19 cellular contexts compared by ENCODE assay signal in genomic region chr20:47821481-47822100, GRCh38. TPM values are rescaled to one million over a fixed set of nuclear protein-coding genes. Genes with fewer than 3 reads are reported as not detected.
DNase-seq lines count a peak whose midpoint lies in the region; ATAC-seq and TF ChIP-seq lines count a peak whose summit lies in the region.
"Had no signal": no experiment of that assay in that cellular context is flagged by ENCODE, and none has a peak within 500 bp of the region (broad histone marks: within the 10 kb centered on the region; RNA-seq: fewer than 3 reads in every experiment).

No MANE protein-coding gene starts in this region.

- no peaks in the 10 kb centered on the region for H3K36me3 ChIP-seq in mammary epithelial cell (ENCODE audit: insufficient read depth, low read length)
- no peaks in the 10 kb centered on the region for H3K36me3 ChIP-seq in trophoblast cell (ENCODE audit: control insufficient read depth in 1 of 2, insufficient read depth in 2 of 2, low read length in 2 of 2)
- H3K36me3 ChIP-seq: heart left ventricle, tibial nerve had no signal

- H3K9ac ChIP-seq in mammary epithelial cell (ENCODE audit: insufficient read depth, low read length): no peak overlapping the region
- no peak overlapping the region for H3K9ac ChIP-seq in trophoblast cell (ENCODE audit: low read length)

- H3K79me2 ChIP-seq in mammary epithelial cell (ENCODE audit: insufficient read depth, low read length) (no peaks in the 10 kb centered on the region), trophoblast cell (ENCODE audit: control insufficient read depth, insufficient read depth, low read length, poor library complexity) (no peaks in the 10 kb centered on the region)

- H3K36me3 Mint-ChIP-seq in activated T-helper 1 cell treated with anti-CD3 and anti-CD28 coated beads, Interleukin-12 subunit alpha, Interleukin-12 subunit beta, Interleukin-2, Interleukin-4 antibody, amounts not matched to agents 30 ng/mL and 10 ng/mL and 1 ng/mL, durations not matched to agents 14 hours and 24 hours and 36 hours (ENCODE audit: low read depth): no peaks in the 10 kb centered on the region
- H3K36me3 Mint-ChIP-seq: activated naive CD4-positive, alpha-beta T cell treated with anti-CD3 and anti-CD28 coated beads, Interleukin-2, amount 50 U/mL, for 72 hours; stimulated activated naive B cell treated with anti-CD40 and anti-IgM and Interleukin-4, amounts not matched to agents 10 μg/mL and 1 μg/mL and 100 μg/mL, for 72 hours had no signal

- no peak overlapping the region for H3K23ac ChIP-seq in trophoblast cell (ENCODE audit: low read length)

- H3K4me2 ChIP-seq in mammary epithelial cell (ENCODE audit: insufficient read depth, low read depth, low read length) (no peak overlapping the region), trophoblast cell (ENCODE audit: low read length) (no peak overlapping the region)

- no peak overlapping the region for H4K12ac ChIP-seq in trophoblast cell (ENCODE audit: low read depth, low read length)

- CTCF ChIA-PET in mammary epithelial cell (lab: Charles Lee; ENCODE audit: low non-redundant PET): no interaction called here

- no peaks in the 10 kb centered on the region for H3K79me1 ChIP-seq in trophoblast cell (ENCODE audit: low read length)

- no peak overlapping the region for H3K14ac ChIP-seq in trophoblast cell (ENCODE audit: low read length)

- peak; percentile 80 for DNase-seq in Daoy (ENCODE audit: low read depth)
- DNase-seq in HT1080 (ENCODE audit: low read depth): peak; percentile 45
- DNase-seq in mammary epithelial cell: peak; percentile 92
- DNase-seq in trophoblast cell: peak; percentile 31 to 65
- DNase-seq in activated T-helper 1 cell treated with anti-CD3 and anti-CD28 coated beads, Interleukin-12 subunit alpha, Interleukin-12 subunit beta, Interleukin-2, Interleukin-4 antibody, amounts not matched to agents 30 ng/mL and 10 ng/mL and 1 ng/mL, durations not matched to agents 14 hours and 24 hours and 36 hours (ENCODE audit: low spot score): no peak
- DNase-seq in KG1 (lab: John Stamatoyannopoulos, UW): no peak
- no peak for DNase-seq in NCI-H1048 (lab: John Stamatoyannopoulos, UW)
- DNase-seq: activated CD4-positive, alpha-beta T cell treated with anti-CD3 and anti-CD28 coated beads, Interleukin-2, amount 50 U/mL, for 4 hours; activated T-cell treated with anti-CD3 and anti-CD28 coated beads, Interleukin-2, amount 50 U/mL, for 24 hours; heart left ventricle; MV-4-11; NCI-H2029 treated with DMSO at 0.1 percent for 48 hours; NCI-H526 treated with DMSO at 0.1 percent for 48 hours; nephron progenitor cell; stimulated activated naive B cell treated with anti-CD40 and anti-IgM and Interleukin-4, amounts not matched to agents 10 μg/mL and 1 μg/mL and 100 μg/mL, for 72 hours had no signal

- H3K18ac ChIP-seq in trophoblast cell (ENCODE audit: low read length): no peak overlapping the region

- peaks cover 5% of the 10 kb centered on the region for H3K27me3 Mint-ChIP-seq in activated T-helper 1 cell treated with anti-CD3 and anti-CD28 coated beads, Interleukin-12 subunit alpha, Interleukin-12 subunit beta, Interleukin-2, Interleukin-4 antibody, amounts not matched to agents 30 ng/mL and 10 ng/mL and 1 ng/mL, durations not matched to agents 14 hours and 24 hours and 36 hours (ENCODE audit: insufficient read depth)

- H3K9me3 ChIP-seq in mammary epithelial cell (replicated peaks; ENCODE audit: insufficient read depth, low read length) (no peaks in the 10 kb centered on the region), trophoblast cell (ENCODE audit: insufficient read depth, low read depth, low read length) (no peaks in the 10 kb centered on the region)
- H3K9me3 ChIP-seq: heart left ventricle, tibial nerve had no signal

- H4K91ac ChIP-seq in trophoblast cell (ENCODE audit: low read depth, low read length): no peak overlapping the region

- dilution Hi-C loops in mammary epithelial cell (cut with HindIII; ENCODE audit: low sequenced_read_pairs): no loop called here

- no peak overlapping the region for H2BK5ac ChIP-seq in trophoblast cell (ENCODE audit: low read depth, low read length, poor library complexity)

- H2AK5ac ChIP-seq in trophoblast cell (ENCODE audit: low read length): no peak overlapping the region

- no peak for TF ChIP-seq CTCF in mammary epithelial cell (conservative IDR thresholded peaks at IDR 0.05 in 1 of 2, IDR thresholded peaks at IDR 0.05 in 1 of 2; ENCODE audit: extremely low read depth in 1 of 2, insufficient read depth in 1 of 2, low read depth in 1 of 2, low read length in 2 of 2)

- H3K4me3 Mint-ChIP-seq in activated T-helper 1 cell treated with anti-CD3 and anti-CD28 coated beads, Interleukin-12 subunit alpha, Interleukin-12 subunit beta, Interleukin-2, Interleukin-4 antibody, amounts not matched to agents 30 ng/mL and 10 ng/mL and 1 ng/mL, durations not matched to agents 14 hours and 24 hours and 36 hours: no peak overlapping the region
- H3K4me3 Mint-ChIP-seq: activated T-cell treated with anti-CD3 and anti-CD28 coated beads, Interleukin-2, amount 50 U/mL, for 24 hours; nephron progenitor cell; stimulated activated naive B cell treated with anti-CD40 and anti-IgM and Interleukin-4, amounts not matched to agents 10 μg/mL and 1 μg/mL and 100 μg/mL, for 72 hours had no signal

- H3K27ac Mint-ChIP-seq in activated T-helper 1 cell treated with anti-CD3 and anti-CD28 coated beads, Interleukin-12 subunit alpha, Interleukin-12 subunit beta, Interleukin-2, Interleukin-4 antibody, amounts not matched to agents 30 ng/mL and 10 ng/mL and 1 ng/mL, durations not matched to agents 14 hours and 24 hours and 36 hours: no peak overlapping the region
- H3K27ac Mint-ChIP-seq: activated T-cell treated with anti-CD3 and anti-CD28 coated beads, Interleukin-2, amount 50 U/mL, for 24 hours; nephron progenitor cell; stimulated activated naive B cell treated with anti-CD40 and anti-IgM and Interleukin-4, amounts not matched to agents 10 μg/mL and 1 μg/mL and 100 μg/mL, for 72 hours had no signal

- H4K8ac ChIP-seq in trophoblast cell (ENCODE audit: low read depth, low read length): no peak overlapping the region

- H3K4ac ChIP-seq in trophoblast cell (ENCODE audit: low read depth, low read length): no peak overlapping the region

- H2BK12ac ChIP-seq in trophoblast cell (ENCODE audit: low read length): no peak overlapping the region

- no peak for ATAC-seq in GM19324 (IDR thresholded peaks at IDR 0.05; ENCODE audit: low FRiP score, unreplicated experiment)
- ATAC-seq: activated naive CD4-positive, alpha-beta T cell treated with anti-CD3 and anti-CD28 coated beads, Interleukin-2, amount 50 U/mL, for 72 hours; heart left ventricle; stimulated activated naive B cell treated with anti-CD40 and anti-IgM and Interleukin-4, amounts not matched to agents 10 μg/mL and 1 μg/mL and 100 μg/mL, for 72 hours had no signal

- H2BK120ac ChIP-seq in trophoblast cell (ENCODE audit: insufficient read depth, low read length, poor library complexity): no peak overlapping the region

- H4K20me1 ChIP-seq in mammary epithelial cell (ENCODE audit: insufficient read depth, low read length): no peaks in the 10 kb centered on the region

- TSS peak; percentile 83 for BruUV-seq in mammary epithelial cell (replicated peaks; lab: Mats Ljungman, UMichigan)

- H3K4me1 ChIP-seq in mammary epithelial cell (ENCODE audit: insufficient read depth, low read length) (peaks cover 23% of the 10 kb centered on the region), trophoblast cell (ENCODE audit: control insufficient read depth in 1 of 2, insufficient read depth in 2 of 2, low read length in 2 of 2) (no peaks in the 10 kb centered on the region)
- H3K4me1 ChIP-seq: heart left ventricle, tibial nerve had no signal

- in situ Hi-C loops in mammary epithelial cell (cut with MboI; ENCODE audit: low sequenced_read_pairs in 2 of 2): no loop called here

- intact Hi-C loops in mammary epithelial cell (cut with micrococcal nuclease): no loop called here
- intact Hi-C loops in activated T-helper 1 cell treated with anti-CD3 and anti-CD28 coated beads, Interleukin-12 subunit alpha, Interleukin-12 subunit beta, Interleukin-2, Interleukin-4 antibody, amounts not matched to agents 30 ng/mL and 10 ng/mL and 1 ng/mL, durations not matched to agents 14 hours and 24 hours and 36 hours (cut with micrococcal nuclease): no loop called here

- H3K9me3 Mint-ChIP-seq in activated T-helper 1 cell treated with anti-CD3 and anti-CD28 coated beads, Interleukin-12 subunit alpha, Interleukin-12 subunit beta, Interleukin-2, Interleukin-4 antibody, amounts not matched to agents 30 ng/mL and 10 ng/mL and 1 ng/mL, durations not matched to agents 14 hours and 24 hours and 36 hours: no peaks in the 10 kb centered on the region
- H3K9me3 Mint-ChIP-seq: activated naive CD4-positive, alpha-beta T cell treated with anti-CD3 and anti-CD28 coated beads, Interleukin-2, amount 50 U/mL, for 72 hours; activated T-cell treated with anti-CD3 and anti-CD28 coated beads, Interleukin-2, amount 50 U/mL, for 24 hours; nephron progenitor cell; stimulated activated naive B cell treated with anti-CD40 and anti-IgM and Interleukin-4, amounts not matched to agents 10 μg/mL and 1 μg/mL and 100 μg/mL, for 72 hours had no signal

- H3K4me3 ChIP-seq in mammary epithelial cell (replicated peaks in 1 of 3; ENCODE audit: insufficient read depth in 1 of 3, low read depth in 2 of 3, low read length in 3 of 3): no peak overlapping the region
- H3K4me3 ChIP-seq in trophoblast cell (ENCODE audit: low read depth, low read length): no peak overlapping the region
- H3K4me3 ChIP-seq: heart left ventricle, tibial nerve had no signal

- 27% methylated on average over 11 of the region's 13 CpGs for WGBS in mammary epithelial cell (ENCODE audit: low coverage, missing lambda C conversion rate)
- no CpG with 5 or more reads among the region's 13 CpGs for WGBS in trophoblast cell (ENCODE audit: extremely low coverage, insufficient coverage, insufficient read length)

- H3K4me1 Mint-ChIP-seq in activated T-helper 1 cell treated with anti-CD3 and anti-CD28 coated beads, Interleukin-12 subunit alpha, Interleukin-12 subunit beta, Interleukin-2, Interleukin-4 antibody, amounts not matched to agents 30 ng/mL and 10 ng/mL and 1 ng/mL, durations not matched to agents 14 hours and 24 hours and 36 hours (ENCODE audit: low read depth): no peaks in the 10 kb centered on the region

- peak overlapping the region; percentile 68 for H2AFZ ChIP-seq in mammary epithelial cell (ENCODE audit: low read depth, low read length)
- H2AFZ ChIP-seq in trophoblast cell (ENCODE audit: insufficient read depth, low read length, poor library complexity): no peak overlapping the region

- H3K27me3 ChIP-seq in mammary epithelial cell (ENCODE audit: insufficient read depth, low read length) (no peaks in the 10 kb centered on the region), trophoblast cell (ENCODE audit: insufficient read depth, low read length) (no peaks in the 10 kb centered on the region)

- H3K27ac ChIP-seq in mammary epithelial cell (ENCODE audit: insufficient read depth, low read depth, low read length): peak overlapping the region; percentile 87
- H3K27ac ChIP-seq in trophoblast cell (ENCODE audit: low read depth, low read length): no peak overlapping the region
- H3K27ac ChIP-seq: C4-2B, heart left ventricle, tibial nerve had no signal

RNA-seq across cellular contexts. Expression of gene SULF2, which starts 36.3 kb away (rescaled TPM):
- 3.7 and 5.7 TPM in 2 replicates for total RNA-seq in Daoy (2014; rRNA removed; shearing (Covaris generic))
- total RNA-seq in HT1080 (2014; rRNA removed; shearing (Covaris generic)): 5.6 and 6.6 TPM in 2 replicates
- 5.7 and 7.0 TPM in 2 replicates for polyA plus RNA-seq in HT1080 (2015; cell fraction: cytosol; rRNA removed)
- 8.7 and 10.9 TPM in 2 replicates for polyA plus RNA-seq in HT1080 (2015; cell fraction: nucleus; rRNA removed)
- 100 to 1,000 TPM; 256 to 276 TPM for total RNA-seq in mammary epithelial cell
- 44.0 TPM for polyA plus RNA-seq in mammary epithelial cell
- polyA minus RNA-seq in mammary epithelial cell: 176 TPM
- 50.7 and 52.8 TPM in 2 replicates for polyA plus RNA-seq in trophoblast cell (2013)
- total RNA-seq in activated T-helper 1 cell treated with anti-CD3 and anti-CD28 coated beads, Interleukin-12 subunit alpha, Interleukin-12 subunit beta, Interleukin-2, Interleukin-4 antibody, amounts not matched to agents 30 ng/mL and 10 ng/mL and 1 ng/mL, durations not matched to agents 14 hours and 24 hours and 36 hours: 0.52 and 0.66 TPM in 2 replicates

Comparison
In these comparisons a context has a peak if more than half of its experiments do, and no peak if none do; other contexts are left out.
1. DNase-seq: peak in Daoy (single experiment), HT1080 (single experiment), mammary epithelial cell (single experiment) and trophoblast cell (2 of 2); none in activated T-helper 1 cell treated with anti-CD3 and anti-CD28 coated beads, Interleukin-12 subunit alpha, Interleukin-12 subunit beta, Interleukin-2, Interleukin-4 antibody, amounts not matched to agents 30 ng/mL and 10 ng/mL and 1 ng/mL, durations not matched to agents 14 hours and 24 hours and 36 hours (single experiment), KG1 (single experiment) and NCI-H1048 (single experiment).
2. RNA of gene SULF2, which starts 36.3 kb away (total RNA-seq): 256 to 276 TPM in mammary epithelial cell; 5.6 to 6.6 TPM in HT1080, 3.7 to 5.7 TPM in Daoy and 0.52 to 0.66 TPM in activated T-helper 1 cell treated with anti-CD3 and anti-CD28 coated beads, Interleukin-12 subunit alpha, Interleukin-12 subunit beta, Interleukin-2, Interleukin-4 antibody, amounts not matched to agents 30 ng/mL and 10 ng/mL and 1 ng/mL, durations not matched to agents 14 hours and 24 hours and 36 hours; every median in the first group is over 10 times any median in the second.